Comparison of ENCODE assay signal across 31 cellular contexts in genomic region chr20:61814726-61815125, GRCh38.
"Had no signal": no experiment of that assay in that cellular context is flagged by ENCODE, and none has a peak within 500 bp of the region (broad histone marks: within the 10 kb centered on the region; RNA-seq: fewer than 3 reads in every experiment).

No MANE protein-coding gene starts in this region.

- H3K4me1 Mint-ChIP-seq: activated CD4-positive, alpha-beta memory T cell treated with anti-CD3 and anti-CD28 coated beads, Interleukin-2, amount 10 ng/mL, durations not matched to agents 7 days and 5 days; activated CD8-positive, alpha-beta memory T cell treated with anti-CD3 and anti-CD28 coated beads, Interleukin-2, amount 10 ng/mL, durations not matched to agents 7 days and 5 days; activated naive CD4-positive, alpha-beta T cell treated with anti-CD3 and anti-CD28 coated beads, Interleukin-2, amount 10 ng/mL, durations not matched to agents 7 days and 5 days; activated naive CD8-positive, alpha-beta T cell treated with anti-CD3 and anti-CD28 coated beads for 36 hours; central memory CD8-positive, alpha-beta T cell had no signal

- H3K27ac Mint-ChIP-seq: activated CD4-positive, alpha-beta memory T cell treated with anti-CD3 and anti-CD28 coated beads, Interleukin-2, amount 10 ng/mL, durations not matched to agents 7 days and 5 days; activated CD8-positive, alpha-beta memory T cell treated with anti-CD3 and anti-CD28 coated beads, Interleukin-2, amount 10 ng/mL, durations not matched to agents 7 days and 5 days; activated naive CD4-positive, alpha-beta T cell treated with anti-CD3 and anti-CD28 coated beads, Interleukin-2, amount 10 ng/mL, durations not matched to agents 7 days and 5 days; activated naive CD8-positive, alpha-beta T cell treated with anti-CD3 and anti-CD28 coated beads for 36 hours had no signal

- H3K9me3 Mint-ChIP-seq: activated CD4-positive, alpha-beta memory T cell treated with anti-CD3 and anti-CD28 coated beads, Interleukin-2, amount 10 ng/mL, durations not matched to agents 7 days and 5 days; activated naive CD4-positive, alpha-beta T cell treated with anti-CD3 and anti-CD28 coated beads, Interleukin-2, amount 10 ng/mL, durations not matched to agents 7 days and 5 days; activated naive CD8-positive, alpha-beta T cell treated with anti-CD3 and anti-CD28 coated beads for 36 hours; central memory CD8-positive, alpha-beta T cell had no signal

- DNase-seq: activated CD4-positive, alpha-beta memory T cell treated with anti-CD3 and anti-CD28 coated beads, Interleukin-2, amount 10 ng/mL, durations not matched to agents 7 days and 5 days; activated CD4-positive, alpha-beta T cell treated with anti-CD3 and anti-CD28 coated beads for 1 hour; activated CD4-positive, alpha-beta T cell treated with anti-CD3 and anti-CD28 coated beads for 48 hours; activated CD4-positive, CD25-positive, alpha-beta regulatory T cell; activated CD8-positive, alpha-beta memory T cell treated with anti-CD3 and anti-CD28 coated beads for 24 hours; activated CD8-positive, alpha-beta memory T cell treated with anti-CD3 and anti-CD28 coated beads, Interleukin-2, amount 10 ng/mL, durations not matched to agents 7 days and 5 days; activated CD8-positive, alpha-beta memory T cell treated with anti-CD3 and anti-CD28 coated beads, Interleukin-2, amount 50 U/mL, for 48 hours; activated effector memory CD4-positive, alpha-beta T cell treated with Interleukin-2 at 50 U/mL for 16 hours; activated naive CD4-positive, alpha-beta T cell treated with anti-CD3 and anti-CD28 coated beads, Interleukin-2, amount 10 ng/mL, durations not matched to agents 7 days and 5 days; activated naive CD8-positive, alpha-beta T cell treated with anti-CD3 and anti-CD28 coated beads for 36 hours; activated T-cell treated with anti-CD3 and anti-CD28 coated beads, Interleukin-2, amount 50 U/mL, for 48 hours; amniotic stem cell; brain microvascular endothelial cell; Karpas-422; KBM-7; NCI-H1105; NCI-H1436; NCI-H1694; NCI-H1930; NCI-H2081 treated with DMSO at 0.1 percent for 48 hours; NCI-H226; NCI-H446 treated with DMSO at 0.1 percent for 48 hours; NCI-H524 treated with DMSO at 0.1 percent for 48 hours; SIG-M5; SW 1271; T-helper 1 cell; T-helper 2 cell; T1000; WERI-Rb-1 had no signal

- H3K27me3 ChIP-seq: brain microvascular endothelial cell had no signal

- H3K27me3 Mint-ChIP-seq: activated CD4-positive, alpha-beta memory T cell treated with anti-CD3 and anti-CD28 coated beads, Interleukin-2, amount 10 ng/mL, durations not matched to agents 7 days and 5 days; activated CD8-positive, alpha-beta memory T cell treated with anti-CD3 and anti-CD28 coated beads, Interleukin-2, amount 10 ng/mL, durations not matched to agents 7 days and 5 days; activated naive CD4-positive, alpha-beta T cell treated with anti-CD3 and anti-CD28 coated beads, Interleukin-2, amount 10 ng/mL, durations not matched to agents 7 days and 5 days; activated naive CD8-positive, alpha-beta T cell treated with anti-CD3 and anti-CD28 coated beads for 36 hours had no signal

- H3K36me3 ChIP-seq: brain microvascular endothelial cell, WERI-Rb-1 had no signal

- H3K36me3 Mint-ChIP-seq: activated CD8-positive, alpha-beta memory T cell treated with anti-CD3 and anti-CD28 coated beads, Interleukin-2, amount 10 ng/mL, durations not matched to agents 7 days and 5 days; activated naive CD4-positive, alpha-beta T cell treated with anti-CD3 and anti-CD28 coated beads, Interleukin-2, amount 10 ng/mL, durations not matched to agents 7 days and 5 days; activated naive CD8-positive, alpha-beta T cell treated with anti-CD3 and anti-CD28 coated beads for 36 hours had no signal

- H3K4me3 Mint-ChIP-seq: activated CD4-positive, alpha-beta memory T cell treated with anti-CD3 and anti-CD28 coated beads, Interleukin-2, amount 10 ng/mL, durations not matched to agents 7 days and 5 days; activated CD8-positive, alpha-beta memory T cell treated with anti-CD3 and anti-CD28 coated beads, Interleukin-2, amount 10 ng/mL, durations not matched to agents 7 days and 5 days; activated naive CD4-positive, alpha-beta T cell treated with anti-CD3 and anti-CD28 coated beads, Interleukin-2, amount 10 ng/mL, durations not matched to agents 7 days and 5 days; activated naive CD8-positive, alpha-beta T cell treated with anti-CD3 and anti-CD28 coated beads for 36 hours; central memory CD8-positive, alpha-beta T cell had no signal

- H3K27ac ChIP-seq: brain microvascular endothelial cell, WERI-Rb-1 had no signal

- ATAC-seq: activated CD8-positive, alpha-beta memory T cell treated with anti-CD3 and anti-CD28 coated beads, Interleukin-2, amount 10 ng/mL, durations not matched to agents 7 days and 5 days; Panc1 had no signal
